ENCODE assay signal across 2 cellular contexts in the genomic region with DNA sequence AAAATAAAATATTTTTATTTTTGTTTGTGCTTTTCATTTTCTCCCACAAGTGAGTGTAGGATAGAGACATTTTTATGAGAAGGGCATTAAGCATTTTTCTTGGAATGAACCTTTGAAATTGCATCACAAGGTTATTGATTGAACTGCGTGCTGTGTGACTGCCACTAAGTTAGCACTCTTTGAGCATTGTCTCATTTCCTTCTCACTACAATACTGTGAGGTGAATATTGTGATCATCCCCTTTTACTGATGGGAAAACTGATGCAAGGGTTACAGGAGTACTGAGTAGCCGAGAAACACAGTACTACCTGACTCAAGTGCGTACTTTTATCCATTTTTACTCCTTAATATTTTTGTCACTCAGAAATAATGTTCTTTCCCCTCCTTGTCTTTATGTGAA.
TF ChIP-seq lines count a peak whose summit lies in the region.

No MANE protein-coding gene starts in this region.

TF ChIP-seq in SK-N-SH, 30 proteins besides CTCF, POLR2A, EP300 and RAD21 (continued from another document):
- TF ChIP-seq, protein P1, sequence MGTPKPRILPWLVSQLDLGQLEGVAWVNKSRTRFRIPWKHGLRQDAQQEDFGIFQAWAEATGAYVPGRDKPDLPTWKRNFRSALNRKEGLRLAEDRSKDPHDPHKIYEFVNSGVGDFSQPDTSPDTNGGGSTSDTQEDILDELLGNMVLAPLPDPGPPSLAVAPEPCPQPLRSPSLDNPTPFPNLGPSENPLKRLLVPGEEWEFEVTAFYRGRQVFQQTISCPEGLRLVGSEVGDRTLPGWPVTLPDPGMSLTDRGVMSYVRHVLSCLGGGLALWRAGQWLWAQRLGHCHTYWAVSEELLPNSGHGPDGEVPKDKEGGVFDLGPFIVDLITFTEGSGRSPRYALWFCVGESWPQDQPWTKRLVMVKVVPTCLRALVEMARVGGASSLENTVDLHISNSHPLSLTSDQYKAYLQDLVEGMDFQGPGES (IDR thresholded peaks at IDR 0.05; ENCODE audit: low read depth, low read length), result no peak
- TF ChIP-seq RFX5 (IDR thresholded peaks at IDR 0.05; ENCODE audit: low read length) (no peak), TCF12 (IDR thresholded peaks at IDR 0.05) (no peak), CHD2 (IDR thresholded peaks at IDR 0.05; ENCODE audit: low read length, partially characterized antibody) (no peak), SMC3 (IDR thresholded peaks at IDR 0.05; ENCODE audit: low read depth, low read length) (no peak), FOXJ3 (CRISPR knock-in tag; IDR thresholded peaks at IDR 0.05) (no peak)
- TF ChIP-seq, protein P2, sequence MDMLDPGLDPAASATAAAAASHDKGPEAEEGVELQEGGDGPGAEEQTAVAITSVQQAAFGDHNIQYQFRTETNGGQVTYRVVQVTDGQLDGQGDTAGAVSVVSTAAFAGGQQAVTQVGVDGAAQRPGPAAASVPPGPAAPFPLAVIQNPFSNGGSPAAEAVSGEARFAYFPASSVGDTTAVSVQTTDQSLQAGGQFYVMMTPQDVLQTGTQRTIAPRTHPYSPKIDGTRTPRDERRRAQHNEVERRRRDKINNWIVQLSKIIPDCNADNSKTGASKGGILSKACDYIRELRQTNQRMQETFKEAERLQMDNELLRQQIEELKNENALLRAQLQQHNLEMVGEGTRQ (IDR thresholded peaks at IDR 0.05; ENCODE audit: borderline replicate concordance, low read depth, low read length), result no peak
- TF ChIP-seq, protein P3, sequence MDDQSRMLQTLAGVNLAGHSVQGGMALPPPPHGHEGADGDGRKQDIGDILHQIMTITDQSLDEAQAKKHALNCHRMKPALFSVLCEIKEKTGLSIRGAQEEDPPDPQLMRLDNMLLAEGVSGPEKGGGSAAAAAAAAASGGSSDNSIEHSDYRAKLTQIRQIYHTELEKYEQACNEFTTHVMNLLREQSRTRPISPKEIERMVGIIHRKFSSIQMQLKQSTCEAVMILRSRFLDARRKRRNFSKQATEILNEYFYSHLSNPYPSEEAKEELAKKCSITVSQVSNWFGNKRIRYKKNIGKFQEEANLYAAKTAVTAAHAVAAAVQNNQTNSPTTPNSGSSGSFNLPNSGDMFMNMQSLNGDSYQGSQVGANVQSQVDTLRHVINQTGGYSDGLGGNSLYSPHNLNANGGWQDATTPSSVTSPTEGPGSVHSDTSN (IDR thresholded peaks at IDR 0.05), result no peak
- TF ChIP-seq, protein P4, sequence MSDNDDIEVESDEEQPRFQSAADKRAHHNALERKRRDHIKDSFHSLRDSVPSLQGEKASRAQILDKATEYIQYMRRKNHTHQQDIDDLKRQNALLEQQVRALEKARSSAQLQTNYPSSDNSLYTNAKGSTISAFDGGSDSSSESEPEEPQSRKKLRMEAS (IDR thresholded peaks at IDR 0.05; ENCODE audit: low read depth), result no peak

TF ChIP-seq in SK-N-SH treated with all-trans-retinoic acid at 6 μM for 48 hours, 23 proteins besides CTCF, POLR2A, EP300 and RAD21 (continued from another document):
- no peak for TF ChIP-seq BACH2 (CRISPR knock-in tag; IDR thresholded peaks at IDR 0.05; ENCODE audit: borderline replicate concordance)
- TF ChIP-seq, protein P5, sequence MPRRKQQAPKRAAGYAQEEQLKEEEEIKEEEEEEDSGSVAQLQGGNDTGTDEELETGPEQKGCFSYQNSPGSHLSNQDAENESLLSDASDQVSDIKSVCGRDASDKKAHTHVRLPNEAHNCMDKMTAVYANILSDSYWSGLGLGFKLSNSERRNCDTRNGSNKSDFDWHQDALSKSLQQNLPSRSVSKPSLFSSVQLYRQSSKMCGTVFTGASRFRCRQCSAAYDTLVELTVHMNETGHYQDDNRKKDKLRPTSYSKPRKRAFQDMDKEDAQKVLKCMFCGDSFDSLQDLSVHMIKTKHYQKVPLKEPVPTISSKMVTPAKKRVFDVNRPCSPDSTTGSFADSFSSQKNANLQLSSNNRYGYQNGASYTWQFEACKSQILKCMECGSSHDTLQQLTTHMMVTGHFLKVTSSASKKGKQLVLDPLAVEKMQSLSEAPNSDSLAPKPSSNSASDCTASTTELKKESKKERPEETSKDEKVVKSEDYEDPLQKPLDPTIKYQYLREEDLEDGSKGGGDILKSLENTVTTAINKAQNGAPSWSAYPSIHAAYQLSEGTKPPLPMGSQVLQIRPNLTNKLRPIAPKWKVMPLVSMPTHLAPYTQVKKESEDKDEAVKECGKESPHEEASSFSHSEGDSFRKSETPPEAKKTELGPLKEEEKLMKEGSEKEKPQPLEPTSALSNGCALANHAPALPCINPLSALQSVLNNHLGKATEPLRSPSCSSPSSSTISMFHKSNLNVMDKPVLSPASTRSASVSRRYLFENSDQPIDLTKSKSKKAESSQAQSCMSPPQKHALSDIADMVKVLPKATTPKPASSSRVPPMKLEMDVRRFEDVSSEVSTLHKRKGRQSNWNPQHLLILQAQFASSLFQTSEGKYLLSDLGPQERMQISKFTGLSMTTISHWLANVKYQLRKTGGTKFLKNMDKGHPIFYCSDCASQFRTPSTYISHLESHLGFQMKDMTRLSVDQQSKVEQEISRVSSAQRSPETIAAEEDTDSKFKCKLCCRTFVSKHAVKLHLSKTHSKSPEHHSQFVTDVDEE (CRISPR knock-in tag; IDR thresholded peaks at IDR 0.05), result no peak
- no peak for TF ChIP-seq ZC3H10 (CRISPR knock-in tag; IDR thresholded peaks at IDR 0.05)
- TF ChIP-seq, protein P6, sequence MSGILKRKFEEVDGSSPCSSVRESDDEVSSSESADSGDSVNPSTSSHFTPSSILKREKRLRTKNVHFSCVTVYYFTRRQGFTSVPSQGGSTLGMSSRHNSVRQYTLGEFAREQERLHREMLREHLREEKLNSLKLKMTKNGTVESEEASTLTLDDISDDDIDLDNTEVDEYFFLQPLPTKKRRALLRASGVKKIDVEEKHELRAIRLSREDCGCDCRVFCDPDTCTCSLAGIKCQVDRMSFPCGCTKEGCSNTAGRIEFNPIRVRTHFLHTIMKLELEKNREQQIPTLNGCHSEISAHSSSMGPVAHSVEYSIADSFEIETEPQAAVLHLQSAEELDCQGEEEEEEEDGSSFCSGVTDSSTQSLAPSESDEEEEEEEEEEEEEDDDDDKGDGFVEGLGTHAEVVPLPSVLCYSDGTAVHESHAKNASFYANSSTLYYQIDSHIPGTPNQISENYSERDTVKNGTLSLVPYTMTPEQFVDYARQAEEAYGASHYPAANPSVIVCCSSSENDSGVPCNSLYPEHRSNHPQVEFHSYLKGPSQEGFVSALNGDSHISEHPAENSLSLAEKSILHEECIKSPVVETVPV (CRISPR knock-in tag; IDR thresholded peaks at IDR 0.05), result no peak
- no peak for TF ChIP-seq ZNF70 (CRISPR knock-in tag; IDR thresholded peaks at IDR 0.05)
- TF ChIP-seq ESRRG (CRISPR knock-in tag; IDR thresholded peaks at IDR 0.05), result no peak
- no peak for TF ChIP-seq ZFP3 (CRISPR knock-in tag; IDR thresholded peaks at IDR 0.05)
- no peak for TF ChIP-seq RARB (CRISPR knock-in tag; IDR thresholded peaks at IDR 0.05)
- TF ChIP-seq ISL1 (CRISPR knock-in tag; IDR thresholded peaks at IDR 0.05), result no peak
